In the genomic region with DNA sequence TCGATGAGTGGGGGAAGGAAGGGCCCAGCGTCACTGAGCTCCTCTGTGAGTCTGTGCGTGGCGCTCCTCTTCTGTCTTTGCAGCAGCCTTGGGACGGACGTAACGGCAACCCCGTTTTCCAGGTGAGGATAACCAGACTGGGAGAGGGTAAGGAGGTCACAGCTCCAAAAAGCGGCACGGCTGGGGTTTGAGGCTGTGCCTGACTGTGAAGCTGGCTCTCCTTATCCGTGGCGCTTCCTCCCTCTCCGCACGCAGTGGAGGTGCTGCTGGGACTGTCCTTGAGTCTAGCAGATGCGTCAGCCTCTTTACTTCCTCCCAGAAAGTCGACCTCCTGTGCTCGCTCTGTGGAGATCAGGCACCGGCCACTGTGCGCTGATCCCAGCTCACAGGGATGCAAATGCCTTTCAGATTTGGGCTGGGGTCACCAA, we compare ENCODE assay signal across 13 cellular contexts. TPM values are rescaled to one million over a fixed set of nuclear protein-coding genes. Genes with fewer than 3 reads are reported as not detected.
DNase-seq lines count a peak whose midpoint lies in the region; TF ChIP-seq lines count a peak whose summit lies in the region.
"Had no signal": no experiment of that assay in that cellular context is flagged by ENCODE, and none has a peak within 500 bp of the region (broad histone marks: within the 10 kb centered on the region; RNA-seq: fewer than 3 reads in every experiment).

No MANE protein-coding gene starts in this region.

- peak overlapping the region; percentile 70 for H3K9ac ChIP-seq in endocrine pancreas (ENCODE audit: control insufficient read depth, insufficient read depth, low read length)

- H3K27me3 ChIP-seq in endocrine pancreas (ENCODE audit: control insufficient read depth, insufficient read depth, low read length) (no peaks in the 10 kb centered on the region), tibial artery (peaks cover 0 to 14% of the 10 kb centered on the region in 2 donors)
- H3K27me3 ChIP-seq: transverse colon had no signal

- H3K36me3 ChIP-seq in endocrine pancreas (ENCODE audit: control insufficient read depth, insufficient read depth, low read length): no peaks in the 10 kb centered on the region
- no peaks in the 10 kb centered on the region for H3K36me3 ChIP-seq in mesodermal cell (ENCODE audit: control insufficient read depth, insufficient read depth, low read length)
- no peaks in the 10 kb centered on the region for H3K36me3 ChIP-seq in tibial artery
- H3K36me3 ChIP-seq: transverse colon had no signal

- intact Hi-C loops in tibial artery (cut with DNase I; ENCODE audit: low total_unique reads): no loop called here

- no peaks in the 10 kb centered on the region for H3K27me3 Mint-ChIP-seq in type B pancreatic cell

- peak overlapping the region; percentile 76 for H3K27ac ChIP-seq in mesodermal cell (ENCODE audit: low read depth, low read length, severe bottlenecking)
- H3K27ac ChIP-seq in tibial artery: no peak overlapping the region
- H3K27ac ChIP-seq: transverse colon had no signal

- H3K36me3 Mint-ChIP-seq in type B pancreatic cell: peaks cover 10% of the 10 kb centered on the region

- H3K4me1 ChIP-seq in endocrine pancreas (ENCODE audit: control insufficient read depth, insufficient read depth, low read length) (no peaks in the 10 kb centered on the region), mesodermal cell (ENCODE audit: control insufficient read depth, insufficient read depth, low read length, poor library complexity, severe bottlenecking) (peaks cover 23% of the 10 kb centered on the region), tibial artery (peaks cover 0 to 14% (median 4%) of the 10 kb centered on the region in 4 donors)

- peak overlapping the region; percentile 47 for H3K4me3 Mint-ChIP-seq in type B pancreatic cell

- DNase-seq in SIG-M5 treated with dmso at 0.1 percent for 504 hours (lab: John Stamatoyannopoulos, UW; ENCODE audit: unreplicated experiment) (peak; percentile 2), SIG-M5 (lab: John Stamatoyannopoulos, UW) (no peak), type B pancreatic cell (ENCODE audit: extremely low spot score, unreplicated experiment) (peak; percentile 64), dedifferentiated amniotic fluid mesenchymal stem cell (ENCODE audit: extremely low spot score) (no peak), tibial artery (no peak), NCI-H774 (lab: John Stamatoyannopoulos, UW) (no peak)
- DNase-seq: activated CD4-positive, alpha-beta T cell treated with anti-CD3 and anti-CD28 coated beads, Interleukin-2, amount 50 U/mL, for 4 hours; activated gamma-delta T cell; central memory CD4-positive, alpha-beta T cell; PC-3; transverse colon had no signal

- H3K9me3 ChIP-seq in endocrine pancreas (ENCODE audit: control insufficient read depth, low read length): no peaks in the 10 kb centered on the region
- H3K9me3 ChIP-seq in mesodermal cell (ENCODE audit: control insufficient read depth, low read length): no peaks in the 10 kb centered on the region
- no peaks in the 10 kb centered on the region for H3K9me3 ChIP-seq in tibial artery
- H3K9me3 ChIP-seq: transverse colon had no signal

- no peak for TF ChIP-seq CTCF in type B pancreatic cell (conservative IDR thresholded peaks at IDR 0.05)
- no peak for TF ChIP-seq CTCF in tibial artery (IDR thresholded peaks at IDR 0.05)

- no peak overlapping the region for H3K27ac Mint-ChIP-seq in type B pancreatic cell

- H3K4me3 ChIP-seq in endocrine pancreas (ENCODE audit: control insufficient read depth, insufficient read depth, low read length) (no peak overlapping the region), mesodermal cell (ENCODE audit: extremely low read depth, insufficient read depth, low read length, poor library complexity, severe bottlenecking) (no peak overlapping the region), tibial artery (no peak overlapping the region)
- H3K4me3 ChIP-seq: transverse colon had no signal

- H3K4me1 Mint-ChIP-seq in type B pancreatic cell (ENCODE audit: unreplicated experiment): peaks cover 57% of the 10 kb centered on the region

- no peaks in the 10 kb centered on the region for H3K9me3 Mint-ChIP-seq in type B pancreatic cell

- WGBS in mesodermal cell (ENCODE audit: insufficient coverage in 2 of 2), 2 experiments: 21 to 26% methylated on average over 17 to 19 of the region's 19 CpGs

RNA-seq across cellular contexts. Expression of a gene that starts 29.9 kb away (rescaled TPM):
- polyA plus RNA-seq in mesodermal cell (2013, experiment 1 of 2): 23.3 TPM
- polyA plus RNA-seq in mesodermal cell (2013, experiment 2 of 2): 22.7 TPM
- 14.2 and 19.4 TPM in 2 replicates for total RNA-seq in type B pancreatic cell (ENCODE audit: low replicate concordance)

RNA-seq across cellular contexts. Expression of a gene that starts 38.0 kb away (rescaled TPM):
- 19.7 TPM for polyA plus RNA-seq in mesodermal cell (2013, experiment 1 of 2)
- polyA plus RNA-seq in mesodermal cell (2013, experiment 2 of 2): 15.9 TPM
- 7.5 and 50.5 TPM in 2 replicates for total RNA-seq in type B pancreatic cell (ENCODE audit: low replicate concordance)

Comparison
In these comparisons a context has a peak if more than half of its experiments do, and no peak if none do; other contexts are left out.
1. DNase-seq: peak in SIG-M5 treated with dmso at 0.1 percent for 504 hours (single experiment) and type B pancreatic cell (single experiment); none in SIG-M5 (single experiment), dedifferentiated amniotic fluid mesenchymal stem cell (single experiment), tibial artery (0 of 2) and NCI-H774 (single experiment).